11 cellular contexts compared by ENCODE assay signal in genomic region chr16:3007957-3008748, GRCh38. TPM values are rescaled to one million over a fixed set of nuclear protein-coding genes. Genes with fewer than 3 reads are reported as not detected.
DNase-seq lines count a peak whose midpoint lies in the region; ATAC-seq, FAIRE-seq and TF ChIP-seq lines count a peak whose summit lies in the region.
"Had no signal": no experiment of that assay in that cellular context is flagged by ENCODE, and none has a peak within 500 bp of the region (broad histone marks: within the 10 kb centered on the region; RNA-seq: fewer than 3 reads in every experiment).

No MANE protein-coding gene starts in this region.

- no peak overlapping the region for H3K27ac Mint-ChIP-seq in activated CD4-positive, alpha-beta T cell treated with anti-CD3 and anti-CD28 coated beads for 36 hours
- peak overlapping the region; percentile 98 for H3K27ac Mint-ChIP-seq in endodermal cell
- H3K27ac Mint-ChIP-seq: stimulated activated memory B cell treated with anti-CD40 and anti-IgM and Interleukin-4, amounts not matched to agents 10 μg/mL and 1 μg/mL and 100 μg/mL, for 72 hours had no signal

- H3K9me2 ChIP-seq in OCI-LY7 (ENCODE audit: insufficient read depth, low read length) = no peaks in the 10 kb centered on the region

- peak overlapping the region; percentile 43 for H3K4me2 ChIP-seq in OCI-LY7 (ENCODE audit: low read length)

- H3K27me3 Mint-ChIP-seq in activated CD4-positive, alpha-beta T cell treated with anti-CD3 and anti-CD28 coated beads for 36 hours = peaks cover 11% of the 10 kb centered on the region
- H3K27me3 Mint-ChIP-seq in endodermal cell (ENCODE audit: insufficient read depth) = peaks cover 14% of the 10 kb centered on the region

- H3K9me3 ChIP-seq in OCI-LY7 (ENCODE audit: low read length) (no peaks in the 10 kb centered on the region), endodermal cell (ENCODE audit: control insufficient read depth, low read length) (no peaks in the 10 kb centered on the region), small intestine (ENCODE audit: control insufficient read depth, low read depth) (no peaks in the 10 kb centered on the region)
- H3K9me3 ChIP-seq: psoas muscle had no signal

- TF ChIP-seq CTCF in OCI-LY7 (conservative IDR thresholded peaks at IDR 0.05; ENCODE audit: low read length) (no peak), endodermal cell (conservative IDR thresholded peaks at IDR 0.05) (peak; percentile 18)

- H3K4me3 ChIP-seq in OCI-LY7 (ENCODE audit: low read depth, low read length, poor library complexity, severe bottlenecking) (peak overlapping the region; percentile 2), endodermal cell (ENCODE audit: low read length) (peak overlapping the region; percentile 53), small intestine (ENCODE audit: low read depth in 1 of 2, low read length in 2 of 2) (peak overlapping the region in 1 of 2 donors; percentile 34)
- H3K4me3 ChIP-seq: psoas muscle had no signal

- no peaks in the 10 kb centered on the region for H3K79me2 ChIP-seq in OCI-LY7 (ENCODE audit: insufficient read depth, low read depth, low read length)

- BruUV-seq in OCI-LY7 (replicated peaks; lab: Mats Ljungman, UMichigan) = no TSS peak

- H3K9ac ChIP-seq in endodermal cell (ENCODE audit: extremely low read depth, low read length, poor library complexity, severe bottlenecking) = no peak overlapping the region

- H3K4me1 ChIP-seq in OCI-LY7 (ENCODE audit: insufficient read depth, low read length, poor library complexity, severe bottlenecking) (peaks cover 23% of the 10 kb centered on the region), endodermal cell (ENCODE audit: control insufficient read depth, insufficient read depth, low read length) (peaks cover 33% of the 10 kb centered on the region), small intestine (ENCODE audit: control insufficient read depth in 2 of 2, insufficient read depth in 1 of 2, low read depth in 1 of 2, low read length in 1 of 2) (peaks cover 5 to 7% of the 10 kb centered on the region in 2 donors)

- POLR2A ChIA-PET in activated CD4-positive, alpha-beta T cell treated with anti-CD3 and anti-CD28 coated beads for 36 hours (lab: Charles Lee) = interaction anchor here (0.6 to 1.0 kb wide), 3 partner anchors 12 to 1262 kb away, joined by 3 to 5 read pairs (median 3); partner anchors contain the start of gene TNFRSF12A
- POLR2A ChIA-PET in OCI-LY7 (lab: Charles Lee) = interaction anchor here (1.3 kb wide), 1 partner anchor 12 kb away, joined by 7 read pairs; the partner anchor contains the start of gene TNFRSF12A

- no peaks in the 10 kb centered on the region for H4K20me1 ChIP-seq in OCI-LY7 (ENCODE audit: insufficient read depth, low read length)

- intact Hi-C loops in activated CD4-positive, alpha-beta T cell treated with anti-CD3 and anti-CD28 coated beads for 36 hours (cut with DNase I, micrococcal nuclease) = no loop called here
- intact Hi-C loops in OCI-LY7 (cut with micrococcal nuclease; ENCODE audit: unreplicated experiment) = no loop called here

- H2AFZ ChIP-seq in OCI-LY7 (ENCODE audit: low read length) = peak overlapping the region; percentile 53

- no peak overlapping the region for H3K27ac ChIP-seq in OCI-LY7 (ENCODE audit: low read depth, low read length, poor library complexity, severe bottlenecking)
- H3K27ac ChIP-seq in endodermal cell (ENCODE audit: low read depth, low read length) = no peak overlapping the region
- H3K27ac ChIP-seq in small intestine (ENCODE audit: low read depth in 1 of 2, low read length in 1 of 2) = peak overlapping the region; percentile 94 to 98
- H3K27ac ChIP-seq: psoas muscle had no signal

- FAIRE-seq in small intestine (lab: Jason Lieb, UNC) = no peak

- peak; percentile 25 for DNase-seq in activated CD4-positive, alpha-beta T cell treated with anti-CD3 and anti-CD28 coated beads for 36 hours
- DNase-seq in activated CD4-positive, alpha-beta T cell treated with anti-CD3 and anti-CD28 coated beads for 48 hours = no peak
- peak; percentile 23 for DNase-seq in OCI-LY7 (ENCODE audit: low spot score)
- peak; percentile 96 for DNase-seq in endodermal cell
- DNase-seq in small intestine = peak; percentile 47
- no peak for DNase-seq in NCI-H1436 treated with DMSO at 0.1 percent for 48 hours (lab: John Stamatoyannopoulos, UW)
- DNase-seq in D341Med (ENCODE audit: low spot score) = no peak
- DNase-seq: psoas muscle had no signal

- WGBS in endodermal cell (ENCODE audit: insufficient coverage in 1 of 2, insufficient read length in 1 of 2), 2 experiments = 17 to 19% methylated on average over 6 to 16 of the region's 17 CpGs
- WGBS in small intestine, 3 donors = 6 to 8% (median 7%) methylated on average over 17 of the region's 17 CpGs

- no peak for ATAC-seq in activated CD4-positive, alpha-beta T cell treated with anti-CD3 and anti-CD28 coated beads for 36 hours
- no peak for ATAC-seq in GM19397 (IDR thresholded peaks at IDR 0.05; ENCODE audit: unreplicated experiment)
- ATAC-seq: psoas muscle; stimulated activated memory B cell treated with anti-CD40 and anti-IgM and Interleukin-4, amounts not matched to agents 10 μg/mL and 1 μg/mL and 100 μg/mL, for 72 hours had no signal

- H3K36me3 ChIP-seq in OCI-LY7 (ENCODE audit: insufficient read depth, low read length) = no peaks in the 10 kb centered on the region
- no peaks in the 10 kb centered on the region for H3K36me3 ChIP-seq in endodermal cell (ENCODE audit: control insufficient read depth, insufficient read depth, low read length)
- no peaks in the 10 kb centered on the region for H3K36me3 ChIP-seq in small intestine (ENCODE audit: control insufficient read depth in 2 of 2, insufficient read depth in 2 of 2, low read length in 2 of 2)

- CTCF ChIA-PET in activated CD4-positive, alpha-beta T cell treated with anti-CD3 and anti-CD28 coated beads for 36 hours (lab: Charles Lee) = interaction anchor here (0.5 to 9.6 kb wide), 7 partner anchors 12 to 51 kb away, joined by 3 to 130 read pairs (median 3); partner anchors contain the start of gene TNFRSF12A
- CTCF ChIA-PET in OCI-LY7 (lab: Charles Lee; ENCODE audit: unreplicated experiment) = interaction anchor here (0.7 to 1.0 kb wide), 2 partner anchors 17 to 20 kb away, joined by 3 to 5 read pairs; no protein-coding TSS in a partner anchor

- H3K36me3 Mint-ChIP-seq in activated CD4-positive, alpha-beta T cell treated with anti-CD3 and anti-CD28 coated beads for 36 hours (ENCODE audit: low read depth) = no peaks in the 10 kb centered on the region
- no peaks in the 10 kb centered on the region for H3K36me3 Mint-ChIP-seq in endodermal cell (ENCODE audit: low read depth)
- H3K36me3 Mint-ChIP-seq: stimulated activated memory B cell treated with anti-CD40 and anti-IgM and Interleukin-4, amounts not matched to agents 10 μg/mL and 1 μg/mL and 100 μg/mL, for 72 hours had no signal

- no peak overlapping the region for H3K4me3 Mint-ChIP-seq in activated CD4-positive, alpha-beta T cell treated with anti-CD3 and anti-CD28 coated beads for 36 hours
- H3K4me3 Mint-ChIP-seq in endodermal cell = peak overlapping the region; percentile 51
- H3K4me3 Mint-ChIP-seq: stimulated activated memory B cell treated with anti-CD40 and anti-IgM and Interleukin-4, amounts not matched to agents 10 μg/mL and 1 μg/mL and 100 μg/mL, for 72 hours had no signal

- no peaks in the 10 kb centered on the region for H3K9me3 Mint-ChIP-seq in activated CD4-positive, alpha-beta T cell treated with anti-CD3 and anti-CD28 coated beads for 36 hours (ENCODE audit: low read depth)
- H3K9me3 Mint-ChIP-seq in endodermal cell = no peaks in the 10 kb centered on the region
- H3K9me3 Mint-ChIP-seq: stimulated activated memory B cell treated with anti-CD40 and anti-IgM and Interleukin-4, amounts not matched to agents 10 μg/mL and 1 μg/mL and 100 μg/mL, for 72 hours had no signal

- H3K27me3 ChIP-seq in endodermal cell (ENCODE audit: control insufficient read depth, insufficient read depth, low read length, poor library complexity, severe bottlenecking) (no peaks in the 10 kb centered on the region), small intestine (ENCODE audit: control insufficient read depth in 2 of 2, insufficient read depth in 2 of 2, low read length in 2 of 2) (peaks cover 0 to 4% of the 10 kb centered on the region in 2 donors)

- peaks cover 26% of the 10 kb centered on the region for H3K4me1 Mint-ChIP-seq in activated CD4-positive, alpha-beta T cell treated with anti-CD3 and anti-CD28 coated beads for 36 hours
- peaks cover 44% of the 10 kb centered on the region for H3K4me1 Mint-ChIP-seq in endodermal cell

RNA-seq across cellular contexts. Expression of gene CLDN9, which starts 4.6 kb away (rescaled TPM):
- total RNA-seq in activated CD4-positive, alpha-beta T cell treated with anti-CD3 and anti-CD28 coated beads for 36 hours = not detected
- total RNA-seq in OCI-LY7 (2014; rRNA removed; shearing (Covaris generic)) = 0.44 TPM in 1 of 2 replicates, not detected in the other
- total RNA-seq in OCI-LY7 (2022) (0.42 and 0.59 TPM in 2 replicates), endodermal cell (under 1 TPM in 1 of 2 donors, not detected in 1; 0.18 TPM)
- polyA plus RNA-seq in endodermal cell (2013, experiment 1 of 2) = not detected
- 0.12 TPM for polyA plus RNA-seq in endodermal cell (2013, experiment 2 of 2)
- 1 to 10 TPM in 1 of 3 donors, under 1 TPM in 2; 0.76 to 1.1 (median 0.89) TPM for polyA plus RNA-seq in small intestine
- total RNA-seq: fibroblast of lung had no signal
- polyA plus RNA-seq: fibroblast of lung had no signal

RNA-seq across cellular contexts. Expression of gene CLDN6, which starts 9.8 kb away (rescaled TPM):
- not detected for total RNA-seq in activated CD4-positive, alpha-beta T cell treated with anti-CD3 and anti-CD28 coated beads for 36 hours
- total RNA-seq in OCI-LY7 (2014; rRNA removed; shearing (Covaris generic)) = not detected in 2 replicates
- total RNA-seq in OCI-LY7 (2022) = not detected in 2 replicates
- 100 to 1,000 TPM; 404 to 572 TPM for total RNA-seq in endodermal cell
- polyA plus RNA-seq in endodermal cell (2013, experiment 1 of 2) = 135 TPM
- 120 TPM for polyA plus RNA-seq in endodermal cell (2013, experiment 2 of 2)
- under 1 TPM in 1 of 3 donors, not detected in 2; 0.04 TPM for polyA plus RNA-seq in small intestine
- total RNA-seq: fibroblast of lung, psoas muscle had no signal

RNA-seq across cellular contexts. Expression of gene TNFRSF12A, which starts 12.0 kb away (rescaled TPM):
- total RNA-seq in activated CD4-positive, alpha-beta T cell treated with anti-CD3 and anti-CD28 coated beads for 36 hours = 1 to 10 TPM; 5.4 to 7.7 TPM
- total RNA-seq in OCI-LY7 (2014; rRNA removed; shearing (Covaris generic)) = 4.1 and 4.9 TPM in 2 replicates
- total RNA-seq in OCI-LY7 (2022) (1.3 and 1.9 TPM in 2 replicates), endodermal cell (10 to 100 TPM; 37.8 to 43.5 TPM)
- polyA plus RNA-seq in endodermal cell (2013, experiment 1 of 2) = 38.0 TPM
- 36.2 TPM for polyA plus RNA-seq in endodermal cell (2013, experiment 2 of 2)
- polyA plus RNA-seq in small intestine = 100 to 1,000 TPM in 2 of 3 donors, 10 to 100 TPM in 1; 43.4 to 259 (median 117) TPM

RNA-seq across cellular contexts. Expression of gene HCFC1R1, which starts 15.6 kb away (rescaled TPM):
- total RNA-seq in activated CD4-positive, alpha-beta T cell treated with anti-CD3 and anti-CD28 coated beads for 36 hours = 10 to 100 TPM; 30.0 to 30.7 TPM
- total RNA-seq in OCI-LY7 (2014; rRNA removed; shearing (Covaris generic)) = 17.1 and 29.1 TPM in 2 replicates
- 32.2 and 39.4 TPM in 2 replicates for total RNA-seq in OCI-LY7 (2022)
- total RNA-seq in endodermal cell = 10 to 100 TPM; 49.8 to 59.1 TPM
- polyA plus RNA-seq in endodermal cell (2013, experiment 1 of 2) = 68.3 TPM
- polyA plus RNA-seq in endodermal cell (2013, experiment 2 of 2) = 61.5 TPM
- 100 to 1,000 TPM in 1 of 3 donors, 10 to 100 TPM in 2; 51.5 to 119 (median 62.1) TPM for polyA plus RNA-seq in small intestine

RNA-seq across cellular contexts. Expression of gene THOC6, which starts 15.7 kb away (rescaled TPM):
- total RNA-seq in activated CD4-positive, alpha-beta T cell treated with anti-CD3 and anti-CD28 coated beads for 36 hours = 10 to 100 TPM; 46.9 to 50.2 TPM
- 33.7 and 36.0 TPM in 2 replicates for total RNA-seq in OCI-LY7 (2014; rRNA removed; shearing (Covaris generic))
- total RNA-seq in OCI-LY7 (2022) = 26.3 and 33.6 TPM in 2 replicates
- total RNA-seq in endodermal cell = 10 to 100 TPM; 45.8 to 52.4 TPM
- polyA plus RNA-seq in endodermal cell (2013, experiment 1 of 2) = 34.6 TPM
- polyA plus RNA-seq in endodermal cell (2013, experiment 2 of 2) = 34.8 TPM
- 10 to 100 TPM; 35.9 to 51.4 (median 44.1) TPM for polyA plus RNA-seq in small intestine

Comparison
In these comparisons a context has a peak if more than half of its experiments do, and no peak if none do; other contexts are left out.
1. DNase-seq: peak in activated CD4-positive, alpha-beta T cell treated with anti-CD3 and anti-CD28 coated beads for 36 hours (single experiment), OCI-LY7 (single experiment), endodermal cell (single experiment) and small intestine (single experiment); none in activated CD4-positive, alpha-beta T cell treated with anti-CD3 and anti-CD28 coated beads for 48 hours (single experiment), NCI-H1436 treated with DMSO at 0.1 percent for 48 hours (single experiment) and D341Med (single experiment).
2. H3K27ac ChIP-seq: peak in small intestine (2 of 2); none in OCI-LY7 (single experiment) and endodermal cell (single experiment).
3. RNA of gene CLDN6, which starts 9.8 kb away (total RNA-seq): 404 to 572 TPM in endodermal cell; not detected in OCI-LY7 and not detected in activated CD4-positive, alpha-beta T cell treated with anti-CD3 and anti-CD28 coated beads for 36 hours; every median in the first group is over 100 times any median in the second.
4. RNA of gene TNFRSF12A, which starts 12.0 kb away (total RNA-seq): 37.8 to 43.5 TPM in endodermal cell; 5.4 to 7.7 TPM in activated CD4-positive, alpha-beta T cell treated with anti-CD3 and anti-CD28 coated beads for 36 hours and 1.3 to 4.9 TPM in OCI-LY7; every median in the first group is over 4 times any median in the second.